2 cellular contexts compared by ENCODE assay signal in genomic region chr13:112670864-112671263, GRCh38.
TF ChIP-seq lines count a peak whose summit lies in the region.

No MANE protein-coding gene starts in this region.

TF ChIP-seq in K562, 482 proteins besides CTCF, POLR2A, EP300 and RAD21:
- TF ChIP-seq ZNF449 (CRISPR knock-in tag; IDR thresholded peaks at IDR 0.05) (no peak), NFIC (IDR thresholded peaks at IDR 0.05) (peak; percentile 66), NR2C2 (CRISPR knock-in tag; IDR thresholded peaks at IDR 0.05) (no peak), NR2C2 (tag; IDR thresholded peaks at IDR 0.05) (peak; percentile 37; the same call in 1 of the 2 replicates)
TF ChIP-seq in K562: peak in this region for 2.

TF ChIP-seq in HepG2, 621 proteins besides CTCF, POLR2A, EP300 and RAD21:
- TF ChIP-seq ZNF382 (CRISPR knock-in tag; IDR thresholded peaks at IDR 0.05; ENCODE audit: borderline replicate concordance) (no peak), ZNF781 (CRISPR knock-in tag; IDR thresholded peaks at IDR 0.05; ENCODE audit: borderline replicate concordance, not compliant biosample characterization) (no peak), SMAD1 (CRISPR knock-in tag; IDR thresholded peaks at IDR 0.05; ENCODE audit: borderline replicate concordance, low read depth) (no peak), ZMYM2 (CRISPR knock-in tag; IDR thresholded peaks at IDR 0.05) (no peak), NCOA1 (CRISPR knock-in tag; IDR thresholded peaks at IDR 0.05) (no peak), DPF2 (CRISPR knock-in tag; IDR thresholded peaks at IDR 0.05; ENCODE audit: borderline replicate concordance, low read depth) (no peak), TCF7L2 (IDR thresholded peaks at IDR 0.05; ENCODE audit: low read depth, low read length) (no peak), NCOA2 (CRISPR knock-in tag; IDR thresholded peaks at IDR 0.05) (no peak), ZNF569 (CRISPR knock-in tag; IDR thresholded peaks at IDR 0.05; ENCODE audit: borderline replicate concordance) (no peak), YY1 (IDR thresholded peaks at IDR 0.05; ENCODE audit: insufficient read depth, insufficient replicate concordance, low read depth, low read length) (no peak), MIXL1 (CRISPR knock-in tag; IDR thresholded peaks at IDR 0.05) (no peak), GATAD2A (CRISPR knock-in tag; IDR thresholded peaks at IDR 0.05) (no peak), XRCC5 (optimal IDR thresholded peaks at IDR 0.05; ENCODE audit: low read length) (no peak), ZNF512 (CRISPR knock-in tag; IDR thresholded peaks at IDR 0.05) (no peak), GABPB1 (CRISPR knock-in tag; IDR thresholded peaks at IDR 0.05) (no peak)
